8 cellular contexts compared by ENCODE assay signal in genomic region chr9:77127071-77127470, GRCh38.
"Had no signal": no experiment of that assay in that cellular context is flagged by ENCODE, and none has a peak within 500 bp of the region (broad histone marks: within the 10 kb centered on the region; RNA-seq: fewer than 3 reads in every experiment).

No MANE protein-coding gene starts in this region.

- FAIRE-seq: HepG2, HTR-8/SVneo had no signal

- H3K27ac ChIP-seq: GM23248, KMS-11 had no signal

- H3K4me2 ChIP-seq: KMS-11 had no signal

- H3K27ac Mint-ChIP-seq: IgD-negative memory B cell had no signal

- H3K4me3 Mint-ChIP-seq: IgD-negative memory B cell had no signal

- DNase-seq: GM23248, H7, HCEC 1CT, KBM-7 had no signal

- H3K4me3 ChIP-seq: GM23248 had no signal

- ATAC-seq: HepG2 had no signal

- H3K9ac ChIP-seq: GM23248, KMS-11 had no signal

- H2AFZ ChIP-seq: GM23248 had no signal
